In genomic region chr10:69087600-69088470, GRCh38 we compare ENCODE assay signal across 9 cellular contexts. TPM values are rescaled to one million over a fixed set of nuclear protein-coding genes. Genes with fewer than 3 reads are reported as not detected.
A peak's percentile ranks its signal among the peaks of the same experiment; 100 is the strongest.
DNase-seq lines count a peak whose midpoint lies in the region; ATAC-seq, FAIRE-seq and TF ChIP-seq lines count a peak whose summit lies in the region.
"Had no signal": no experiment of that assay in that cellular context is flagged by ENCODE, and none has a peak within 500 bp of the region (broad histone marks: within the 10 kb centered on the region; RNA-seq: fewer than 3 reads in every experiment).

TSS of gene SRGN (plus strand) at chr10:69088103. CDS start at chr10:69088158, 55 bp downstream.

- H3K9me3 ChIP-seq in T-helper 17 cell (ENCODE audit: control insufficient read depth, low read length, poor library complexity, severe bottlenecking) (peaks cover 2% of the 10 kb centered on the region), astrocyte (ENCODE audit: insufficient read depth, low read depth, low read length) (no peaks in the 10 kb centered on the region), keratinocyte (ENCODE audit: control insufficient read depth, low read depth, low read length) (no peaks in the 10 kb centered on the region)

- TF ChIP-seq CTCF in astrocyte (IDR thresholded peaks at IDR 0.05; ENCODE audit: insufficient read depth, low read depth, low read length) (no peak), keratinocyte (optimal IDR thresholded peaks at IDR 0.05 in 1 of 3, IDR thresholded peaks at IDR 0.05 in 1 of 3, conservative IDR thresholded peaks at IDR 0.05 in 1 of 3; ENCODE audit: extremely low read depth in 1 of 3, insufficient read depth in 2 of 3, low read length in 3 of 3) (no peak)

- no peaks in the 10 kb centered on the region for H3K9me3 Mint-ChIP-seq in astrocyte (ENCODE audit: unreplicated experiment)
- H3K9me3 Mint-ChIP-seq: nephron had no signal

- H3K4me3 ChIP-seq in astrocyte (ENCODE audit: insufficient read depth, low read depth, low read length) (peak within 1 kb of the TSS; percentile 69), keratinocyte (ENCODE audit: control insufficient read depth in 2 of 3, extremely low read depth in 1 of 3, insufficient read depth in 2 of 3, low read depth in 1 of 3, low read length in 3 of 3) (peak within 1 kb of the TSS in 2 of 3 experiments; percentile 31 to 34)

- H2AFZ ChIP-seq in astrocyte (ENCODE audit: low read depth, low read length) (no peak within 1 kb of the TSS), keratinocyte (ENCODE audit: control insufficient read depth, low read length) (peak within 1 kb of the TSS; percentile 84)

- H3K36me3 ChIP-seq in astrocyte (ENCODE audit: insufficient read depth, low read length) (no peaks in the 10 kb centered on the region), keratinocyte (ENCODE audit: control insufficient read depth in 2 of 2, extremely low read depth in 1 of 2, insufficient read depth in 2 of 2, low read length in 2 of 2) (no peaks in the 10 kb centered on the region)

- H3K27me3 Mint-ChIP-seq in T-helper 17 cell (no peaks in the 10 kb centered on the region), astrocyte (ENCODE audit: low read depth, unreplicated experiment) (peaks cover 3% of the 10 kb centered on the region)

- H3K9ac ChIP-seq in astrocyte (ENCODE audit: low read length), result peak within 1 kb of the TSS; percentile 76
- H3K9ac ChIP-seq in keratinocyte (ENCODE audit: control insufficient read depth, extremely low read depth, insufficient read depth, low read length), result no peak within 1 kb of the TSS

- peak within 1 kb of the TSS; percentile 74 for H3K4me2 ChIP-seq in astrocyte (ENCODE audit: low read length)
- H3K4me2 ChIP-seq in keratinocyte (ENCODE audit: control insufficient read depth, extremely low read depth, insufficient read depth, low read depth, low read length), result peak within 1 kb of the TSS; percentile 73

- H3K4me3 Mint-ChIP-seq in T-helper 17 cell (peak within 1 kb of the TSS; percentile 87), astrocyte (ENCODE audit: unreplicated experiment) (no peak within 1 kb of the TSS)

- no peaks in the 10 kb centered on the region for H3K9me1 ChIP-seq in keratinocyte (ENCODE audit: control insufficient read depth, extremely low read depth, insufficient read depth, low read length)

- H3K27ac Mint-ChIP-seq in T-helper 17 cell (peak within 1 kb of the TSS; percentile 100), astrocyte (ENCODE audit: unreplicated experiment) (no peak within 1 kb of the TSS)
- H3K27ac Mint-ChIP-seq: nephron had no signal

- DNase-seq in T-helper 17 cell, result peak; percentile 33 to 72 (median 56)
- DNase-seq in astrocyte (ENCODE audit: low read depth), result peak; percentile 62
- DNase-seq in keratinocyte (ENCODE audit: low read depth, low spot score), result no peak
- DNase-seq in stimulated activated CD4-positive, alpha-beta T cell treated with anti-CD3 and anti-CD28 coated beads, Interleukin-4, amount 100 ng/mL, for 4 hours, result peak; percentile 43 to 79
- DNase-seq in NCI-H2081 treated with DMSO at 0.1 percent for 48 hours (lab: John Stamatoyannopoulos, UW), result no peak
- DNase-seq in NCI-H345 (lab: John Stamatoyannopoulos, UW), result no peak

- FAIRE-seq in astrocyte (lab: Jason Lieb, UNC), result no peak
- no peak for FAIRE-seq in keratinocyte (lab: Jason Lieb, UNC)

- ATAC-seq in GM18867 (IDR thresholded peaks at IDR 0.05; ENCODE audit: unreplicated experiment) (peak; percentile 43), HG03103 (IDR thresholded peaks at IDR 0.05; ENCODE audit: low read depth, unreplicated experiment) (peak; percentile 50), T-helper 17 cell (peak; percentile 68)

- H3K4me1 Mint-ChIP-seq in T-helper 17 cell, result peaks cover 41% of the 10 kb centered on the region
- H3K4me1 Mint-ChIP-seq in astrocyte (ENCODE audit: low read depth, unreplicated experiment), result no peaks in the 10 kb centered on the region

- H3K27me3 ChIP-seq in astrocyte (ENCODE audit: insufficient read depth, low read length) (no peaks in the 10 kb centered on the region), keratinocyte (ENCODE audit: control insufficient read depth, extremely low read depth, insufficient read depth, low read length) (no peaks in the 10 kb centered on the region)

- dilution Hi-C loops in keratinocyte (cut with MboI; ENCODE audit: extremely low pct_ligation_motif_present, low sequenced_read_pairs), result no loop called here

- H3K4me1 ChIP-seq in astrocyte (ENCODE audit: insufficient read depth, low read length) (peaks cover 7% of the 10 kb centered on the region), keratinocyte (ENCODE audit: control insufficient read depth, extremely low read depth, insufficient read depth, low read length) (no peaks in the 10 kb centered on the region)

- no peaks in the 10 kb centered on the region for H3K36me3 Mint-ChIP-seq in T-helper 17 cell (ENCODE audit: low read depth)
- H3K36me3 Mint-ChIP-seq in astrocyte (ENCODE audit: low read depth, unreplicated experiment), result no peaks in the 10 kb centered on the region

- H4K20me1 ChIP-seq in astrocyte (ENCODE audit: insufficient read depth, low read length) (no peaks in the 10 kb centered on the region), keratinocyte (ENCODE audit: control insufficient read depth, extremely low read depth, insufficient read depth, low read length) (no peaks in the 10 kb centered on the region)

- H3K27ac ChIP-seq in astrocyte (ENCODE audit: low read depth, low read length) (peak within 1 kb of the TSS; percentile 73), keratinocyte (ENCODE audit: control insufficient read depth, insufficient read depth, low read length) (peak within 1 kb of the TSS; percentile 8)

- peaks cover 26% of the 10 kb centered on the region for H3K79me2 ChIP-seq in astrocyte (ENCODE audit: insufficient read depth, low read length)
- H3K79me2 ChIP-seq in keratinocyte (ENCODE audit: control insufficient read depth, insufficient read depth, low read length), result no peaks in the 10 kb centered on the region

RNA-seq across cellular contexts. Expression of gene SRGN, which starts in this region (rescaled TPM):
- total RNA-seq in T-helper 17 cell, result 100 to 1,000 TPM; 382 to 467 TPM
- total RNA-seq in astrocyte, result 0.30 TPM in 1 of 2 replicates, not detected in the other
- 2.1 to 3.2 TPM (median 2.7 TPM) in 3 replicates for polyA plus RNA-seq in keratinocyte
- 0.74 TPM for polyA plus RNA-seq in keratinocyte (2011; ENCODE audit: low read depth)
- 1.8 and 2.0 TPM in 2 replicates for polyA plus RNA-seq in keratinocyte (2011; cell fraction: cytosol; rRNA removed)
- polyA plus RNA-seq in keratinocyte (2011; cell fraction: nucleus; rRNA removed), result 2.8 and 3.7 TPM in 2 replicates
- 0.23 and 3.0 TPM in 2 replicates for polyA plus RNA-seq in keratinocyte (2012; ENCODE audit: low replicate concordance)
- polyA minus RNA-seq in keratinocyte, result 0.77 to 1.0 TPM in 2 of 3 replicates, not detected in the other
- polyA minus RNA-seq in keratinocyte (2011; cell fraction: cytosol; rRNA and poly(A)+ RNA removed), result 1.7 TPM
- polyA minus RNA-seq in keratinocyte (2011; cell fraction: nucleus; rRNA and poly(A)+ RNA removed), result 0.63 and 1.0 TPM in 2 replicates

Comparison
In these comparisons a context has a peak if more than half of its experiments do, and no peak if none do; other contexts are left out.
1. RNA of gene SRGN (total RNA-seq): 382 to 467 TPM in T-helper 17 cell; 0.30 TPM in astrocyte; every median in the first group is over 100 times any median in the second.
2. Peak in DNase-seq, H3K4me3 ChIP-seq, H3K27ac ChIP-seq, H3K9ac ChIP-seq and H3K4me2 ChIP-seq in astrocyte; RNA of the gene not detected or under 1 TPM.
3. DNase-seq: peak in T-helper 17 cell (3 of 3) and stimulated activated CD4-positive, alpha-beta T cell treated with anti-CD3 and anti-CD28 coated beads, Interleukin-4, amount 100 ng/mL, for 4 hours (2 of 2); none in keratinocyte (single experiment), NCI-H2081 treated with DMSO at 0.1 percent for 48 hours (single experiment) and NCI-H345 (single experiment).
4. Peak in every context shown above with its lines, with median percentiles within 50 percentile points of each other: ATAC-seq.